In the genomic region with DNA sequence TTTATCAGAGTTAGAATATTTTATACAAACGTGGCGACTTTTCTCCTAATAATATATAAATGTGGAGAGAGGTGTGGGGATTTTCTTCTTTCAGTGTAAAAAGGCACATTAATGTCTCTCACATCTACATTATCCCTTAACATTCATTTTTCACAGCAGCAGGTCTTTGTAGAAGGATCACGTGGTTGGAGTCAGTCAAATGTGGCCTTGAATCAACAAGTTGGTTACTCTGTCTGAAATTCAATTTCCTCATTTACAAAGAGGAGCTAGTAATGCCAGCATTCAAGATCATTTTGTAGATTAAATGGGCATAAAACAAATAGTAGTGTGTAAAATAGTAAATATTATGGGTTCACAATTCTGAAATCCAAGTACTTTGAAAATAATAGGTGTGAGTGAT, we compare ENCODE assay signal across 18 cellular contexts.
"Had no signal": no experiment of that assay in that cellular context is flagged by ENCODE, and none has a peak within 500 bp of the region (broad histone marks: within the 10 kb centered on the region; RNA-seq: fewer than 3 reads in every experiment).

No MANE protein-coding gene starts in this region.

- H3K9me3 ChIP-seq: gastrocnemius medialis, heart left ventricle, pancreas, sigmoid colon, spleen had no signal

- H3K27me3 ChIP-seq: cardiac muscle cell, gastrocnemius medialis, heart left ventricle, pancreas, sigmoid colon, spleen had no signal

- DNase-seq: activated CD4-positive, alpha-beta T cell treated with anti-CD3 and anti-CD28 coated beads, Interleukin-2, amount 10 ng/mL, durations not matched to agents 24 days and 14 days; activated CD4-positive, CD25-positive, alpha-beta regulatory T cell; activated CD8-positive, alpha-beta memory T cell treated with anti-CD3 and anti-CD28 coated beads, Interleukin-2, amount 50 U/mL, for 4 hours; activated CD8-positive, alpha-beta T cell treated with anti-CD3 and anti-CD28 coated beads, Interleukin-2, amount 10 ng/mL, durations not matched to agents 7 days and 5 days; activated gamma-delta T cell; activated T-cell treated with anti-CD3 and anti-CD28 coated beads, Interleukin-2, amount 50 U/mL, for 48 hours; erythroblast; gastrocnemius medialis; heart left ventricle; left colon; pancreas; sigmoid colon; spleen; stimulated activated CD4-positive, alpha-beta T cell treated with anti-CD3 and anti-CD28 coated beads, Interleukin-1b, Interleukin-23, amount 100 ng/mL, for 48 hours; stimulated activated naive CD8-positive, alpha-beta T cell treated with anti-CD3 and anti-CD28 coated beads, Interleukin-15, amount 100 ng/mL, for 72 hours had no signal

- H3K4me3 ChIP-seq: cardiac muscle cell, gastrocnemius medialis, heart left ventricle, lung, pancreas, sigmoid colon, spleen had no signal

- ATAC-seq: activated CD8-positive, alpha-beta T cell treated with anti-CD3 and anti-CD28 coated beads, Interleukin-2, amount 10 ng/mL, durations not matched to agents 7 days and 5 days; activated naive CD4-positive, alpha-beta T cell treated with anti-CD3 and anti-CD28 coated beads, Interleukin-2, amount 50 U/mL, for 72 hours; gastrocnemius medialis; heart left ventricle; left colon; pancreas; stimulated activated naive CD8-positive, alpha-beta T cell treated with anti-CD3 and anti-CD28 coated beads, Interleukin-15, amount 100 ng/mL, for 72 hours had no signal

- H3K27ac ChIP-seq: cardiac muscle cell, gastrocnemius medialis, heart left ventricle, pancreas, sigmoid colon, spleen had no signal

- H3K36me3 ChIP-seq: cardiac muscle cell, gastrocnemius medialis, heart left ventricle, pancreas, sigmoid colon, spleen had no signal

- H3K4me1 ChIP-seq: gastrocnemius medialis, heart left ventricle, pancreas, sigmoid colon, spleen had no signal
